In genomic region chr3:69199942-69200341, GRCh38 we compare ENCODE assay signal across 9 cellular contexts.
DNase-seq lines count a peak whose midpoint lies in the region; ATAC-seq and TF ChIP-seq lines count a peak whose summit lies in the region.
"Had no signal": no experiment of that assay in that cellular context is flagged by ENCODE, and none has a peak within 500 bp of the region (broad histone marks: within the 10 kb centered on the region; RNA-seq: fewer than 3 reads in every experiment).

No MANE protein-coding gene starts in this region.

- intact Hi-C loops in Calu3 (cut with micrococcal nuclease; ENCODE audit: unreplicated experiment), result loop anchor here (1.0 to 5.0 kb wide), 2 partner anchors 21 to 42 kb away; no protein-coding TSS in a partner anchor

- H3K4me3 ChIP-seq in esophagus (ENCODE audit: low read depth in 1 of 2, low read length in 2 of 2), result peak overlapping the region; percentile 50 to 93

- peaks cover 0 to 5% of the 10 kb centered on the region in 2 donors for H3K4me1 ChIP-seq in esophagus (ENCODE audit: control insufficient read depth in 2 of 2, insufficient read depth in 2 of 2, low read length in 1 of 2)

- ATAC-seq in T-cell (replicated peaks in 1 of 4), result peak in 1 of 4 experiments; percentile 35
- no peak for ATAC-seq in HG02852 (IDR thresholded peaks at IDR 0.05; ENCODE audit: unreplicated experiment)
- ATAC-seq in SK-N-SH treated with all-trans-retinoic acid at 6 μM for 48 hours, result no peak

- peaks cover 38% of the 10 kb centered on the region for H3K36me3 Mint-ChIP-seq in Calu3 (ENCODE audit: insufficient read depth, unreplicated experiment)
- peaks cover 16% of the 10 kb centered on the region for H3K36me3 Mint-ChIP-seq in T-cell
- H3K36me3 Mint-ChIP-seq in progenitor cell of endocrine pancreas (ENCODE audit: insufficient read depth), result peaks cover 18% of the 10 kb centered on the region
- H3K36me3 Mint-ChIP-seq: naive B cell had no signal

- TF ChIP-seq CTCF in Calu3 (IDR thresholded peaks at IDR 0.05; ENCODE audit: unreplicated experiment) (no peak), progenitor cell of endocrine pancreas (IDR thresholded peaks at IDR 0.05; ENCODE audit: unreplicated experiment) (no peak)

- H3K27ac ChIP-seq in esophagus (ENCODE audit: low read depth in 2 of 2, low read length in 1 of 2), result peak overlapping the region; percentile 86 to 90

- H3K36me3 ChIP-seq in esophagus (ENCODE audit: control insufficient read depth in 2 of 2, insufficient read depth in 2 of 2, low read length in 1 of 2), result peaks cover 0 to 9% of the 10 kb centered on the region in 2 donors

- CTCF ChIA-PET in Calu3 (lab: Charles Lee) (interaction anchor here (0.6 to 3.0 kb wide), 7 partner anchors 11 to 106 kb away, joined by 3 to 12 read pairs (median 5); no protein-coding TSS in a partner anchor), T-cell (lab: Charles Lee) (interaction anchor here in 1 of 2 donors (0.6 to 1.4 kb wide), 8 partner anchors 38 to 175 kb away, joined by 3 to 11 read pairs (median 4); no protein-coding TSS in a partner anchor)

- no peak for DNase-seq in Calu3
- peak in 2 of 34 experiments; percentile 1 to 10 for DNase-seq in T-cell
- no peak for DNase-seq in progenitor cell of endocrine pancreas (ENCODE audit: low spot score, unreplicated experiment)
- no peak for DNase-seq in HPDE6-E6E7 (ENCODE audit: extremely low spot score)
- DNase-seq in T1000 (lab: John Stamatoyannopoulos, UW), result no peak
- DNase-seq: naive B cell had no signal

- no peaks in the 10 kb centered on the region for H3K9me3 ChIP-seq in esophagus (ENCODE audit: control insufficient read depth in 2 of 2, insufficient read depth in 1 of 2, low read depth in 1 of 2, low read length in 1 of 2)

- POLR2A ChIA-PET in T-cell (lab: Charles Lee), result interaction anchor here (0.6 to 0.8 kb wide), 4 partner anchors 16 to 112 kb away, joined by 3 to 8 read pairs (median 4); no protein-coding TSS in a partner anchor

- peaks cover 44% of the 10 kb centered on the region for H3K4me1 Mint-ChIP-seq in Calu3 (ENCODE audit: low read depth, unreplicated experiment)
- peaks cover 26 to 53% (median 48%) of the 10 kb centered on the region in 3 donors for H3K4me1 Mint-ChIP-seq in T-cell
- H3K4me1 Mint-ChIP-seq in progenitor cell of endocrine pancreas (ENCODE audit: low read depth), result peaks cover 43% of the 10 kb centered on the region

- H3K9me3 Mint-ChIP-seq in Calu3 (ENCODE audit: low read depth, unreplicated experiment) (no peaks in the 10 kb centered on the region), T-cell (no peaks in the 10 kb centered on the region), progenitor cell of endocrine pancreas (ENCODE audit: low read depth) (no peaks in the 10 kb centered on the region)
- H3K9me3 Mint-ChIP-seq: naive B cell had no signal

- H3K4me3 Mint-ChIP-seq in Calu3 (ENCODE audit: low read depth, unreplicated experiment), result peak overlapping the region; percentile 77
- H3K4me3 Mint-ChIP-seq in T-cell, result peak overlapping the region; percentile 73 to 90 (median 84)
- H3K4me3 Mint-ChIP-seq in progenitor cell of endocrine pancreas (ENCODE audit: low read depth), result peak overlapping the region; percentile 66

- H3K27ac Mint-ChIP-seq in Calu3 (ENCODE audit: unreplicated experiment) (peak overlapping the region; percentile 95), T-cell (peak overlapping the region; percentile 93 to 95), progenitor cell of endocrine pancreas (peak overlapping the region; percentile 94)

- no peaks in the 10 kb centered on the region for H3K27me3 ChIP-seq in esophagus (ENCODE audit: control insufficient read depth in 1 of 2, insufficient read depth in 2 of 2, low read length in 2 of 2)

- H3K27me3 Mint-ChIP-seq in Calu3 (ENCODE audit: unreplicated experiment) (no peaks in the 10 kb centered on the region), T-cell (no peaks in the 10 kb centered on the region), progenitor cell of endocrine pancreas (no peaks in the 10 kb centered on the region)
- H3K27me3 Mint-ChIP-seq: naive B cell had no signal

- TSS peak; percentile 78 for BruUV-seq in Calu3 (replicated peaks; lab: Mats Ljungman, UMichigan)

- WGBS in esophagus, 2 donors, result 43 to 44% methylated on average over 6 of the region's 6 CpGs

TF ChIP-seq in SK-N-SH treated with all-trans-retinoic acid at 6 μM for 48 hours, 23 proteins besides CTCF, POLR2A, EP300 and RAD21:
- TF ChIP-seq ARNTL (CRISPR knock-in tag; IDR thresholded peaks at IDR 0.05; ENCODE audit: borderline replicate concordance, low read depth) (no peak), PATZ1 (CRISPR knock-in tag; IDR thresholded peaks at IDR 0.05; ENCODE audit: borderline replicate concordance) (no peak), PPARA (CRISPR knock-in tag; IDR thresholded peaks at IDR 0.05; ENCODE audit: borderline replicate concordance) (no peak), ZFP3 (CRISPR knock-in tag; IDR thresholded peaks at IDR 0.05) (no peak), GLIS3 (CRISPR knock-in tag; IDR thresholded peaks at IDR 0.05) (no peak), TSHZ2 (CRISPR knock-in tag; IDR thresholded peaks at IDR 0.05) (no peak), OSR1 (CRISPR knock-in tag; IDR thresholded peaks at IDR 0.05) (no peak), ZFP30 (CRISPR knock-in tag; IDR thresholded peaks at IDR 0.05) (no peak), RARB (CRISPR knock-in tag; IDR thresholded peaks at IDR 0.05) (no peak), SNAI2 (CRISPR knock-in tag; IDR thresholded peaks at IDR 0.05) (no peak), ZC3H10 (CRISPR knock-in tag; IDR thresholded peaks at IDR 0.05) (no peak), BACH2 (CRISPR knock-in tag; IDR thresholded peaks at IDR 0.05; ENCODE audit: borderline replicate concordance) (no peak), ZNF565 (CRISPR knock-in tag; conservative IDR thresholded peaks at IDR 0.05; ENCODE audit: low read depth) (no peak), ISL1 (CRISPR knock-in tag; IDR thresholded peaks at IDR 0.05) (no peak), POU6F1 (CRISPR knock-in tag; IDR thresholded peaks at IDR 0.05; ENCODE audit: borderline replicate concordance, low read depth) (no peak), ESRRG (CRISPR knock-in tag; IDR thresholded peaks at IDR 0.05) (no peak)
